17 cellular contexts compared by ENCODE assay signal in genomic region chr1:7516341-7516740, GRCh38.
A peak's percentile ranks its signal among the peaks of the same experiment; 100 is the strongest.
DNase-seq lines count a peak whose midpoint lies in the region; ATAC-seq, FAIRE-seq and TF ChIP-seq lines count a peak whose summit lies in the region.
"Had no signal": no experiment of that assay in that cellular context is flagged by ENCODE, and none has a peak within 500 bp of the region (broad histone marks: within the 10 kb centered on the region; RNA-seq: fewer than 3 reads in every experiment).

No MANE protein-coding gene starts in this region.

- ATAC-seq in GM23338 (peak; percentile 97), HG03439 (IDR thresholded peaks at IDR 0.05; ENCODE audit: unreplicated experiment) (no peak)
- ATAC-seq: activated naive CD8-positive, alpha-beta T cell treated with anti-CD3 and anti-CD28 coated beads, Interleukin-2, amount 50 U/mL, for 24 hours; left colon had no signal

- no peaks in the 10 kb centered on the region for H3K9me2 ChIP-seq in GM23338 (ENCODE audit: insufficient read depth)

- TF ChIP-seq CTCF in AG10803 (conservative IDR thresholded peaks at IDR 0.05; ENCODE audit: low read length) (0 out of 2 replicates have a peak, but pooled peaks have one; percentile 10), GM23338 (conservative IDR thresholded peaks at IDR 0.05; ENCODE audit: low read depth in 2 of 2) (peak; percentile 15 to 44; a peak in 2 of 4 replicates), bronchial epithelial cell (IDR thresholded peaks at IDR 0.05; ENCODE audit: insufficient read depth, low read length, severe bottlenecking) (no peak), mesothelial cell of epicardium (IDR thresholded peaks at IDR 0.05; ENCODE audit: unreplicated experiment) (no peak)

- H3K27ac ChIP-seq in GM23338 (ENCODE audit: low read depth), result peak overlapping the region; percentile 41; the same call in 1 of the 2 replicates

- no peaks in the 10 kb centered on the region for H3F3A ChIP-seq in GM23338 (replicated peaks; ENCODE audit: low read depth)

- H3K27me3 Mint-ChIP-seq in GM23338 (ENCODE audit: insufficient read depth, low read depth, poor library complexity) (peaks cover 10% of the 10 kb centered on the region), mesothelial cell of epicardium (ENCODE audit: low read depth) (peaks cover 60% of the 10 kb centered on the region)
- H3K27me3 Mint-ChIP-seq: activated naive CD8-positive, alpha-beta T cell treated with anti-CD3 and anti-CD28 coated beads, Interleukin-2, amount 50 U/mL, for 24 hours had no signal

- no peaks in the 10 kb centered on the region for H3K79me2 ChIP-seq in GM23338 (replicated peaks; ENCODE audit: insufficient read depth)

- no peak overlapping the region for H3K4me3 ChIP-seq in AG10803 (ENCODE audit: low read length)
- no peak overlapping the region for H3K4me3 ChIP-seq in GM23338
- no peak overlapping the region for H3K4me3 ChIP-seq in bronchial epithelial cell (ENCODE audit: low read depth, low read length)
- H3K4me3 ChIP-seq: smooth muscle cell had no signal

- no peak overlapping the region for H3K27ac Mint-ChIP-seq in GM23338
- no peak overlapping the region for H3K27ac Mint-ChIP-seq in mesothelial cell of epicardium
- H3K27ac Mint-ChIP-seq: activated B cell treated with CpG ODN at 0.5 μM for 24 hours; activated naive CD8-positive, alpha-beta T cell treated with anti-CD3 and anti-CD28 coated beads, Interleukin-2, amount 50 U/mL, for 24 hours had no signal

- H3K4me1 ChIP-seq in GM23338 (ENCODE audit: insufficient read depth), result no peaks in the 10 kb centered on the region

- no peak overlapping the region for H3K4me2 ChIP-seq in GM23338
- H3K4me2 ChIP-seq: smooth muscle cell had no signal

- H4K20me1 ChIP-seq in GM23338 (replicated peaks; ENCODE audit: insufficient read depth), result no peaks in the 10 kb centered on the region

- no peaks in the 10 kb centered on the region for H3K27me3 ChIP-seq in GM23338 (ENCODE audit: insufficient read depth)
- peaks cover 1% of the 10 kb centered on the region for H3K27me3 ChIP-seq in bronchial epithelial cell (ENCODE audit: control insufficient read depth, insufficient read depth, low read length)

- peak; percentile 31 for DNase-seq in AG10803 (ENCODE audit: low read depth)
- DNase-seq in GM23338 (ENCODE audit: low spot score), result peak; percentile 71
- DNase-seq in bronchial epithelial cell (ENCODE audit: low read depth), result no peak
- DNase-seq in iris pigment epithelial cell (ENCODE audit: low read depth), result peak; percentile 6
- no peak for DNase-seq in 8988T
- DNase-seq in NCI-H1105 (lab: John Stamatoyannopoulos, UW), result no peak
- DNase-seq in mesothelial cell of epicardium (ENCODE audit: low spot score in 2 of 2, unreplicated experiment in 2 of 2), result no peak
- DNase-seq: activated B cell treated with CpG ODN at 0.5 μM for 24 hours; activated naive CD8-positive, alpha-beta T cell treated with anti-CD3 and anti-CD28 coated beads, Interleukin-2, amount 50 U/mL, for 24 hours; activated T-cell treated with anti-CD3 and anti-CD28 coated beads for 4 hours; left colon; MM.1S; NCI-H774 had no signal

- peaks cover 11% of the 10 kb centered on the region for H3K9me3 Mint-ChIP-seq in GM23338
- H3K9me3 Mint-ChIP-seq in mesothelial cell of epicardium, result peaks cover 4% of the 10 kb centered on the region
- H3K9me3 Mint-ChIP-seq: activated B cell treated with CpG ODN at 0.5 μM for 24 hours; activated naive CD8-positive, alpha-beta T cell treated with anti-CD3 and anti-CD28 coated beads, Interleukin-2, amount 50 U/mL, for 24 hours had no signal

- peaks cover 4% of the 10 kb centered on the region; the same call in 2 of the 3 replicates for H3K36me3 Mint-ChIP-seq in GM23338 (ENCODE audit: low read depth)
- no peaks in the 10 kb centered on the region for H3K36me3 Mint-ChIP-seq in mesothelial cell of epicardium

- FAIRE-seq in bronchial epithelial cell (lab: Jason Lieb, UNC), result peak; percentile 18
- FAIRE-seq: frontal cortex had no signal

- H2AFZ ChIP-seq in GM23338, result no peak overlapping the region

- no peak overlapping the region for H3K4me3 Mint-ChIP-seq in GM23338
- no peak overlapping the region for H3K4me3 Mint-ChIP-seq in mesothelial cell of epicardium
- H3K4me3 Mint-ChIP-seq: activated B cell treated with CpG ODN at 0.5 μM for 24 hours; activated naive CD8-positive, alpha-beta T cell treated with anti-CD3 and anti-CD28 coated beads, Interleukin-2, amount 50 U/mL, for 24 hours; neural crest cell had no signal

- H3K4me1 Mint-ChIP-seq in GM23338, result peaks cover 2% of the 10 kb centered on the region
- H3K4me1 Mint-ChIP-seq in mesothelial cell of epicardium, result no peaks in the 10 kb centered on the region
- H3K4me1 Mint-ChIP-seq: activated B cell treated with CpG ODN at 0.5 μM for 24 hours; activated naive CD8-positive, alpha-beta T cell treated with anti-CD3 and anti-CD28 coated beads, Interleukin-2, amount 50 U/mL, for 24 hours; neural crest cell had no signal

- H3K36me3 ChIP-seq in GM23338 (ENCODE audit: insufficient read depth) (no peaks in the 10 kb centered on the region), bronchial epithelial cell (ENCODE audit: control insufficient read depth, insufficient read depth, low read length) (no peaks in the 10 kb centered on the region)

TF ChIP-seq in GM23338, 12 proteins besides CTCF, POLR2A, EP300 and RAD21:
- TF ChIP-seq REST (IDR thresholded peaks at IDR 0.05; ENCODE audit: unreplicated experiment) (no peak), JUNB (IDR thresholded peaks at IDR 0.05; ENCODE audit: unreplicated experiment) (no peak)

Comparison
In these comparisons a context has a peak if more than half of its experiments do, and no peak if none do; other contexts are left out.
1. DNase-seq: peak in AG10803 (single experiment), GM23338 (single experiment) and iris pigment epithelial cell (single experiment); none in bronchial epithelial cell (single experiment), 8988T (single experiment), NCI-H1105 (single experiment) and mesothelial cell of epicardium (0 of 2).
2. CTCF ChIP-seq: peak in AG10803 (single experiment) and GM23338 (2 of 2); none in bronchial epithelial cell (single experiment) and mesothelial cell of epicardium (single experiment).